1 cellular context compared by ENCODE assay signal in genomic region chr1:26500488-26501175, GRCh38.
A peak's percentile ranks its signal among the peaks of the same experiment; 100 is the strongest.
TF ChIP-seq lines count a peak whose summit lies in the region.

No MANE protein-coding gene starts in this region.

TF ChIP-seq in HepG2, 621 proteins besides CTCF, POLR2A, EP300 and RAD21 (continued from another document and continues in another):
- TF ChIP-seq, protein P1, sequence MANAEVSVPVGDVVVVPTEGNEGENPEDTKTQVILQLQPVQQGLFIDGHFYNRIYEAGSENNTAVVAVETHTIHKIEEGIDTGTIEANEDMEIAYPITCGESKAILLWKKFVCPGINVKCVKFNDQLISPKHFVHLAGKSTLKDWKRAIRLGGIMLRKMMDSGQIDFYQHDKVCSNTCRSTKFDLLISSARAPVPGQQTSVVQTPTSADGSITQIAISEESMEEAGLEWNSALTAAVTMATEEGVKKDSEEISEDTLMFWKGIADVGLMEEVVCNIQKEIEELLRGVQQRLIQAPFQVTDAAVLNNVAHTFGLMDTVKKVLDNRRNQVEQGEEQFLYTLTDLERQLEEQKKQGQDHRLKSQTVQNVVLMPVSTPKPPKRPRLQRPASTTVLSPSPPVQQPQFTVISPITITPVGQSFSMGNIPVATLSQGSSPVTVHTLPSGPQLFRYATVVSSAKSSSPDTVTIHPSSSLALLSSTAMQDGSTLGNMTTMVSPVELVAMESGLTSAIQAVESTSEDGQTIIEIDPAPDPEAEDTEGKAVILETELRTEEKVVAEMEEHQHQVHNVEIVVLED (CRISPR knock-in tag; IDR thresholded peaks at IDR 0.05; ENCODE audit: borderline replicate concordance), result peak; percentile 67
- TF ChIP-seq ZNF431 (CRISPR knock-in tag; IDR thresholded peaks at IDR 0.05; ENCODE audit: borderline replicate concordance, low read depth), result peak; percentile 33; the same call in 1 of the 2 replicates
- peak; percentile 59; the same call in 1 of the 2 replicates for TF ChIP-seq KDM2A (CRISPR knock-in tag; IDR thresholded peaks at IDR 0.05; ENCODE audit: borderline replicate concordance, low read depth)
- TF ChIP-seq SAP130 (CRISPR knock-in tag; IDR thresholded peaks at IDR 0.05; ENCODE audit: low read depth), result peak; percentile 59
- TF ChIP-seq, protein P2, sequence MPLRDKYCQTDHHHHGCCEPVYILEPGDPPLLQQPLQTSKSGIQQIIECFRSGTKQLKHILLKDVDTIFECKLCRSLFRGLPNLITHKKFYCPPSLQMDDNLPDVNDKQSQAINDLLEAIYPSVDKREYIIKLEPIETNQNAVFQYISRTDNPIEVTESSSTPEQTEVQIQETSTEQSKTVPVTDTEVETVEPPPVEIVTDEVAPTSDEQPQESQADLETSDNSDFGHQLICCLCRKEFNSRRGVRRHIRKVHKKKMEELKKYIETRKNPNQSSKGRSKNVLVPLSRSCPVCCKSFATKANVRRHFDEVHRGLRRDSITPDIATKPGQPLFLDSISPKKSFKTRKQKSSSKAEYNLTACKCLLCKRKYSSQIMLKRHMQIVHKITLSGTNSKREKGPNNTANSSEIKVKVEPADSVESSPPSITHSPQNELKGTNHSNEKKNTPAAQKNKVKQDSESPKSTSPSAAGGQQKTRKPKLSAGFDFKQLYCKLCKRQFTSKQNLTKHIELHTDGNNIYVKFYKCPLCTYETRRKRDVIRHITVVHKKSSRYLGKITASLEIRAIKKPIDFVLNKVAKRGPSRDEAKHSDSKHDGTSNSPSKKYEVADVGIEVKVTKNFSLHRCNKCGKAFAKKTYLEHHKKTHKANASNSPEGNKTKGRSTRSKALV (CRISPR knock-in tag; IDR thresholded peaks at IDR 0.05), result no peak
- TF ChIP-seq TGIF2 (CRISPR knock-in tag; IDR thresholded peaks at IDR 0.05), result 0 out of 2 replicates have a peak, but pooled peaks have one; percentile 44
- TF ChIP-seq HNRNPUL1 (IDR thresholded peaks at IDR 0.05; ENCODE audit: low read depth, low read length), result 0 out of 2 replicates have a peak, but pooled peaks have one; percentile 39
- no peak for TF ChIP-seq ZFP36L2 (CRISPR knock-in tag; IDR thresholded peaks at IDR 0.05)
- peak; percentile 33; the same call in 1 of the 2 replicates for TF ChIP-seq CEBPG (CRISPR knock-in tag; IDR thresholded peaks at IDR 0.05)
- no peak for TF ChIP-seq FOXA3 (CRISPR knock-in tag; IDR thresholded peaks at IDR 0.05)
- 0 out of 2 replicates have a peak, but pooled peaks have one; percentile 15 for TF ChIP-seq ZSCAN12 (CRISPR knock-in tag; IDR thresholded peaks at IDR 0.05)
- peak; percentile 3; the same call in 1 of the 2 replicates for TF ChIP-seq ZNF747 (CRISPR knock-in tag; IDR thresholded peaks at IDR 0.05; ENCODE audit: borderline replicate concordance)
- TF ChIP-seq, protein P3, sequence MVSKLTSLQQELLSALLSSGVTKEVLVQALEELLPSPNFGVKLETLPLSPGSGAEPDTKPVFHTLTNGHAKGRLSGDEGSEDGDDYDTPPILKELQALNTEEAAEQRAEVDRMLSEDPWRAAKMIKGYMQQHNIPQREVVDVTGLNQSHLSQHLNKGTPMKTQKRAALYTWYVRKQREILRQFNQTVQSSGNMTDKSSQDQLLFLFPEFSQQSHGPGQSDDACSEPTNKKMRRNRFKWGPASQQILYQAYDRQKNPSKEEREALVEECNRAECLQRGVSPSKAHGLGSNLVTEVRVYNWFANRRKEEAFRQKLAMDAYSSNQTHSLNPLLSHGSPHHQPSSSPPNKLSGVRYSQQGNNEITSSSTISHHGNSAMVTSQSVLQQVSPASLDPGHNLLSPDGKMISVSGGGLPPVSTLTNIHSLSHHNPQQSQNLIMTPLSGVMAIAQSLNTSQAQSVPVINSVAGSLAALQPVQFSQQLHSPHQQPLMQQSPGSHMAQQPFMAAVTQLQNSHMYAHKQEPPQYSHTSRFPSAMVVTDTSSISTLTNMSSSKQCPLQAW (CRISPR knock-in tag; IDR thresholded peaks at IDR 0.05), result no peak
- peak; percentile 94; the same call in 1 of the 2 replicates for TF ChIP-seq ZNF713 (CRISPR knock-in tag; IDR thresholded peaks at IDR 0.05)
- TF ChIP-seq ZBTB14 (CRISPR knock-in tag; IDR thresholded peaks at IDR 0.05), result peak; percentile 19; the same call in 1 of the 2 replicates
- TF ChIP-seq ZFAT (CRISPR knock-in tag; conservative IDR thresholded peaks at IDR 0.05), result no peak
- 0 out of 2 replicates have a peak, but pooled peaks have one; percentile 78 for TF ChIP-seq ZNF850 (CRISPR knock-in tag; conservative IDR thresholded peaks at IDR 0.05)
- TF ChIP-seq ATM (IDR thresholded peaks at IDR 0.05; ENCODE audit: borderline replicate concordance), result no peak
- TF ChIP-seq ZNF670 (CRISPR knock-in tag; IDR thresholded peaks at IDR 0.05; ENCODE audit: borderline replicate concordance), result peak; percentile 81
- TF ChIP-seq SRSF4 (IDR thresholded peaks at IDR 0.05; ENCODE audit: low read depth, low read length, poor library complexity, severe bottlenecking), result no peak
- peak; percentile 81 for TF ChIP-seq ZNF724P (CRISPR knock-in tag; IDR thresholded peaks at IDR 0.05; ENCODE audit: borderline replicate concordance)
- no peak for TF ChIP-seq MIER2 (CRISPR knock-in tag; IDR thresholded peaks at IDR 0.05)
- TF ChIP-seq THAP8 (CRISPR knock-in tag; IDR thresholded peaks at IDR 0.05; ENCODE audit: borderline replicate concordance), result peak; percentile 66; the same call in 1 of the 2 replicates
- TF ChIP-seq ZFP37 (CRISPR knock-in tag; IDR thresholded peaks at IDR 0.05; ENCODE audit: borderline replicate concordance), result no peak
- TF ChIP-seq BCLAF1 (IDR thresholded peaks at IDR 0.05), result no peak
- TF ChIP-seq ZNF543 (CRISPR knock-in tag; IDR thresholded peaks at IDR 0.05), result no peak
- TF ChIP-seq CBX2 (IDR thresholded peaks at IDR 0.05; ENCODE audit: low read depth, low read length), result no peak
- TF ChIP-seq CBX2 (CRISPR knock-in tag; IDR thresholded peaks at IDR 0.05; ENCODE audit: low read depth), result no peak
- TF ChIP-seq EZH2 (conservative IDR thresholded peaks at IDR 0.05; ENCODE audit: low read depth, low read length), result no peak
- no peak for TF ChIP-seq NFE2 (CRISPR knock-in tag; IDR thresholded peaks at IDR 0.05)
- TF ChIP-seq THAP7 (CRISPR knock-in tag; IDR thresholded peaks at IDR 0.05), result peak; percentile 76; the same call in 1 of the 2 replicates
- 0 out of 2 replicates have a peak, but pooled peaks have one; percentile 45 for TF ChIP-seq ZNF780A (CRISPR knock-in tag; IDR thresholded peaks at IDR 0.05)
- TF ChIP-seq SETDB1 (CRISPR knock-in tag; IDR thresholded peaks at IDR 0.05; ENCODE audit: borderline replicate concordance), result no peak
- no peak for TF ChIP-seq LRRFIP1 (CRISPR knock-in tag; conservative IDR thresholded peaks at IDR 0.05)
- TF ChIP-seq MEIS2 (CRISPR knock-in tag; IDR thresholded peaks at IDR 0.05), result no peak
- TF ChIP-seq FOXC1 (CRISPR knock-in tag; IDR thresholded peaks at IDR 0.05; ENCODE audit: borderline replicate concordance), result peak; percentile 89
- TF ChIP-seq XRCC5 (optimal IDR thresholded peaks at IDR 0.05; ENCODE audit: low read length), result peak; percentile 0
- TF ChIP-seq ZNF781 (CRISPR knock-in tag; IDR thresholded peaks at IDR 0.05; ENCODE audit: borderline replicate concordance, not compliant biosample characterization), result no peak
- TF ChIP-seq, protein P4, sequence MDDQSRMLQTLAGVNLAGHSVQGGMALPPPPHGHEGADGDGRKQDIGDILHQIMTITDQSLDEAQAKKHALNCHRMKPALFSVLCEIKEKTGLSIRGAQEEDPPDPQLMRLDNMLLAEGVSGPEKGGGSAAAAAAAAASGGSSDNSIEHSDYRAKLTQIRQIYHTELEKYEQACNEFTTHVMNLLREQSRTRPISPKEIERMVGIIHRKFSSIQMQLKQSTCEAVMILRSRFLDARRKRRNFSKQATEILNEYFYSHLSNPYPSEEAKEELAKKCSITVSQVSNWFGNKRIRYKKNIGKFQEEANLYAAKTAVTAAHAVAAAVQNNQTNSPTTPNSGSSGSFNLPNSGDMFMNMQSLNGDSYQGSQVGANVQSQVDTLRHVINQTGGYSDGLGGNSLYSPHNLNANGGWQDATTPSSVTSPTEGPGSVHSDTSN (CRISPR knock-in tag; IDR thresholded peaks at IDR 0.05; ENCODE audit: borderline replicate concordance), result no peak
- TF ChIP-seq, protein P5, sequence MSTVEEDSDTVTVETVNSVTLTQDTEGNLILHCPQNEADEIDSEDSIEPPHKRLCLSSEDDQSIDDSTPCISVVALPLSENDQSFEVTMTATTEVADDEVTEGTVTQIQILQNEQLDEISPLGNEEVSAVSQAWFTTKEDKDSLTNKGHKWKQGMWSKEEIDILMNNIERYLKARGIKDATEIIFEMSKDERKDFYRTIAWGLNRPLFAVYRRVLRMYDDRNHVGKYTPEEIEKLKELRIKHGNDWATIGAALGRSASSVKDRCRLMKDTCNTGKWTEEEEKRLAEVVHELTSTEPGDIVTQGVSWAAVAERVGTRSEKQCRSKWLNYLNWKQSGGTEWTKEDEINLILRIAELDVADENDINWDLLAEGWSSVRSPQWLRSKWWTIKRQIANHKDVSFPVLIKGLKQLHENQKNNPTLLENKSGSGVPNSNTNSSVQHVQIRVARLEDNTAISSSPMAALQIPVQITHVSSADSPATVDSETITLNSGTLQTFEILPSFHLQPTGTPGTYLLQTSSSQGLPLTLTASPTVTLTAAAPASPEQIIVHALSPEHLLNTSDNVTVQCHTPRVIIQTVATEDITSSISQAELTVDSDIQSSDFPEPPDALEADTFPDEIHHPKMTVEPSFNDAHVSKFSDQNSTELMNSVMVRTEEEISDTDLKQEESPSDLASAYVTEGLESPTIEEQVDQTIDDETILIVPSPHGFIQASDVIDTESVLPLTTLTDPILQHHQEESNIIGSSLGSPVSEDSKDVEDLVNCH (CRISPR knock-in tag; IDR thresholded peaks at IDR 0.05), result no peak
- 0 out of 2 replicates have a peak, but pooled peaks have one; percentile 41 for TF ChIP-seq HNRNPL (IDR thresholded peaks at IDR 0.05; ENCODE audit: low read depth, low read length)
- 0 out of 2 replicates have a peak, but pooled peaks have one; percentile 23 for TF ChIP-seq KMT2A (CRISPR knock-in tag; IDR thresholded peaks at IDR 0.05)
- peak; percentile 14; the same call in 1 of the 2 replicates for TF ChIP-seq ZNF333 (CRISPR knock-in tag; IDR thresholded peaks at IDR 0.05; ENCODE audit: borderline replicate concordance)
